In genomic region chr4:139317635-139318034, GRCh38 we compare ENCODE assay signal across 2 cellular contexts.
TF ChIP-seq lines count a peak whose summit lies in the region.

No MANE protein-coding gene starts in this region.

TF ChIP-seq in HEK293T, 16 proteins besides CTCF, POLR2A, EP300 and RAD21:
- peak; percentile 74 for TF ChIP-seq PKNOX1 (IDR thresholded peaks at IDR 0.05)
- TF ChIP-seq SUZ12 (IDR thresholded peaks at IDR 0.05): no peak

TF ChIP-seq in GM12878, 131 proteins besides CTCF, POLR2A, EP300 and RAD21:
- TF ChIP-seq POLR2AphosphoS5 (IDR thresholded peaks at IDR 0.05; ENCODE audit: low read length): no peak
- 0 out of 2 replicates have a peak, but pooled peaks have one; percentile 14 for TF ChIP-seq PKNOX1 (IDR thresholded peaks at IDR 0.05)
TF ChIP-seq in GM12878: peak in this region for 1.
